In the genomic region with DNA sequence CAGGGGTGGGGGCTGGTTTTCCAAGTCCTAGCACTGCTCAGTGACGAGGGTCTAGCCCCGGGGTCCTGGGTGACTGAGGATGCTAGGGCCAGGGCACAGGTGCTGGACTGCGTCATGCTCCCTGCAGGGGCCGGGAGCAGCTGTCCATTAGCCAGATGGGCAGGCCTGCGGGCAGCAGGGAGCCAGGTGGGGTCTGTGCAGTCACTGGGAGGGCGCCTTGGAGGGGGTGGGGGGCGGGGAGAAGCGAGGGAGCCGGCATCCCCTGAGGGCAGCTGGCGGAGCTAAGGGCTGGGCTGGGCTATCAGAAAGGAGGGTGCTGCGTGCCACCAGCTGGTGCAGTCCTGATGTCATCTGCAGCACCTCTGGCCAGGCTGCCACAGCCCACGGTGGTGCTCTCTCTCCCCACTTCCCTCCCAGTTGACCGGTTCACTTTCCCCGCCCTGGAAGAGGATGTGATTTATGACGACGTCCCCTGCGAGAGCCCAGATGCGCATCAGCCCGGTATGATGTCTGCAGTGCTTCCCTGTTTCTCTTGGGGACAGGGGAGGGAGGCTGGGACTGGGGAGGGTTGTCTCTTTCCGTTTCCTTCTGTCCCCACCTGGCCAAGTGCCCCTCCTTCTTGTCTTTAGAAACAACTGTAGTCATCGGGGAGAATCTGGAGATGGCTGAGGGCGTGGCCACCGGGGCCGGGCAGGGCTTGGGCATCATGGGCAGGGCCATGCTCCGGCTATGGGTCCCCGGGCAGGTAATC, we compare ENCODE assay signal across 14 cellular contexts.
DNase-seq lines count a peak whose midpoint lies in the region; ATAC-seq lines count a peak whose summit lies in the region.
"Had no signal": no experiment of that assay in that cellular context is flagged by ENCODE, and none has a peak within 500 bp of the region (broad histone marks: within the 10 kb centered on the region; RNA-seq: fewer than 3 reads in every experiment).

No MANE protein-coding gene starts in this region.

- intact Hi-C loops in left colon (cut with DNase I, micrococcal nuclease): no loop called here

- peak; percentile 96 for DNase-seq in COLO668 (lab: John Stamatoyannopoulos, UW; ENCODE audit: unreplicated experiment)
- DNase-seq in NCI-H187 (lab: John Stamatoyannopoulos, UW): peak; percentile 15 to 47
- DNase-seq in SHP77 (lab: John Stamatoyannopoulos, UW): peak; percentile 89
- DNase-seq in left colon: peak; percentile 60 to 72
- DNase-seq in OCI-M2 (lab: John Stamatoyannopoulos, UW; ENCODE audit: unreplicated experiment): no peak
- no peak for DNase-seq in occipital lobe (lab: John Stamatoyannopoulos, UW)
- DNase-seq: activated CD8-positive, alpha-beta T cell treated with anti-CD3 and anti-CD28 coated beads for 36 hours; AML-193; brain microvascular endothelial cell; EL; NCI-H2029 treated with DMSO at 0.1 percent for 48 hours; stimulated activated CD4-positive, alpha-beta T cell treated with anti-CD3 and anti-CD28 coated beads, Interleukin-2, amount 100 ng/mL, for 24 hours had no signal

- ATAC-seq in left colon (peak; percentile 49), HG02885 (IDR thresholded peaks at IDR 0.05; ENCODE audit: poor library complexity, unreplicated experiment) (no peak), GM19023 (IDR thresholded peaks at IDR 0.05; ENCODE audit: unreplicated experiment) (no peak)
- ATAC-seq: activated CD8-positive, alpha-beta T cell treated with anti-CD3 and anti-CD28 coated beads for 36 hours had no signal

Comparison
In these comparisons a context has a peak if more than half of its experiments do, and no peak if none do; other contexts are left out.
1. DNase-seq: peak in COLO668 (single experiment), NCI-H187 (2 of 2), SHP77 (2 of 2) and left colon (2 of 2); none in OCI-M2 (single experiment) and occipital lobe (single experiment).